ENCODE assay signal across 1 cellular context in the genomic region with DNA sequence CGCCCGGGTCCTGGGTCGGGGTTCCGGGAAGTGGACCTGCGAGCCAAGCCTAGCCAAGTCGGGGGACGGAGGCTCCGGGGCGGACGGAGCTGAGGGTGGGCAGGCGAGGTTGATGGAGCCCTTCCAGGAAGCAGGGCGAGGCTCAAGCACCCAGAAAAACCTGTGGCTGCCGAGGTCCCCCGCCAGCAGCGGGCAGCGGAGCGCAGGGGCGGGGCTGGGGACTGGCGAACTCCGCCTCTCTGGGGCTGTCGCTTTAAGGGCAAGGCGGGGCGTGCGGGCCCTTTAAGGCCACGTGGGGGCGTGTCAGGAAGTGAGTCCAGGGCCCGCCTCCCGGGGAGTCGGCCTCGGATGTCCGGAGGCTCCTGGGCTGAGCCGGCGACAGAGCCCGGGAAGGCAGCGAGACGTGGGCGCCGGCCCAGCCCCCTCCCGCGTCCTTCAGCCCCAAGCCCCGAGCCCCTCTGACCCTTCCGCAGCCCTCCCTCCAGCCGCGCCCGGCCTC.
TF ChIP-seq lines count a peak whose summit lies in the region.

Gene SLC35C1 (plus strand): TSS at position 344 of the 499 bp plus-strand sequence. CDS start 653 bp downstream, outside the sequence.

TF ChIP-seq in HEK293, 187 proteins besides CTCF, POLR2A, EP300 and RAD21 (continued from another document):
- TF ChIP-seq, protein P1, sequence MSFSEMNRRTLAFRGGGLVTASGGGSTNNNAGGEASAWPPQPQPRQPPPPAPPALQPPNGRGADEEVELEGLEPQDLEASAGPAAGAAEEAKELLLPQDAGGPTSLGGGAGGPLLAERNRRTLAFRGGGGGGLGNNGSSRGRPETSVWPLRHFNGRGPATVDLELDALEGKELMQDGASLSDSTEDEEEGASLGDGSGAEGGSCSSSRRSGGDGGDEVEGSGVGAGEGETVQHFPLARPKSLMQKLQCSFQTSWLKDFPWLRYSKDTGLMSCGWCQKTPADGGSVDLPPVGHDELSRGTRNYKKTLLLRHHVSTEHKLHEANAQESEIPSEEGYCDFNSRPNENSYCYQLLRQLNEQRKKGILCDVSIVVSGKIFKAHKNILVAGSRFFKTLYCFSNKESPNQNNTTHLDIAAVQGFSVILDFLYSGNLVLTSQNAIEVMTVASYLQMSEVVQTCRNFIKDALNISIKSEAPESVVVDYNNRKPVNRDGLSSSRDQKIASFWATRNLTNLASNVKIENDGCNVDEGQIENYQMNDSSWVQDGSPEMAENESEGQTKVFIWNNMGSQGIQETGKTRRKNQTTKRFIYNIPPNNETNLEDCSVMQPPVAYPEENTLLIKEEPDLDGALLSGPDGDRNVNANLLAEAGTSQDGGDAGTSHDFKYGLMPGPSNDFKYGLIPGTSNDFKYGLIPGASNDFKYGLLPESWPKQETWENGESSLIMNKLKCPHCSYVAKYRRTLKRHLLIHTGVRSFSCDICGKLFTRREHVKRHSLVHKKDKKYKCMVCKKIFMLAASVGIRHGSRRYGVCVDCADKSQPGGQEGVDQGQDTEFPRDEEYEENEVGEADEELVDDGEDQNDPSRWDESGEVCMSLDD (tag by site-specific recombination; IDR thresholded peaks at IDR 0.05): peak; percentile 75; the same call in 1 of the 2 replicates
- TF ChIP-seq, protein P2, sequence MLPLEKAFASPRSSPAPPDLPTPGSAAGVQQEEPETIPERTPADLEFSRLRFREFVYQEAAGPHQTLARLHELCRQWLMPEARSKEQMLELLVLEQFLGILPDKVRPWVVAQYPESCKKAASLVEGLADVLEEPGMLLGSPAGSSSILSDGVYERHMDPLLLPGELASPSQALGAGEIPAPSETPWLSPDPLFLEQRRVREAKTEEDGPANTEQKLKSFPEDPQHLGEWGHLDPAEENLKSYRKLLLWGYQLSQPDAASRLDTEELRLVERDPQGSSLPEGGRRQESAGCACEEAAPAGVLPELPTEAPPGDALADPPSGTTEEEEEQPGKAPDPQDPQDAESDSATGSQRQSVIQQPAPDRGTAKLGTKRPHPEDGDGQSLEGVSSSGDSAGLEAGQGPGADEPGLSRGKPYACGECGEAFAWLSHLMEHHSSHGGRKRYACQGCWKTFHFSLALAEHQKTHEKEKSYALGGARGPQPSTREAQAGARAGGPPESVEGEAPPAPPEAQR (tag by site-specific recombination; IDR thresholded peaks at IDR 0.05): no peak
- TF ChIP-seq ZNF529 (tag by site-specific recombination; IDR thresholded peaks at IDR 0.05; ENCODE audit: insufficient replicate concordance) (no peak), KLF7 (tag by site-specific recombination; IDR thresholded peaks at IDR 0.05; ENCODE audit: borderline replicate concordance) (no peak), ZNF777 (tag by site-specific recombination; IDR thresholded peaks at IDR 0.05; ENCODE audit: borderline replicate concordance) (no peak), GLIS1 (tag by site-specific recombination; IDR thresholded peaks at IDR 0.05) (peak; percentile 57), ZNF398 (tag by site-specific recombination; IDR thresholded peaks at IDR 0.05) (no peak), ZBTB6 (tag by site-specific recombination; IDR thresholded peaks at IDR 0.05) (peak; percentile 99), ZNF169 (tag by site-specific recombination; IDR thresholded peaks at IDR 0.05) (no peak), ZNF324 (tag by site-specific recombination; IDR thresholded peaks at IDR 0.05) (no peak), ZNF157 (tag by site-specific recombination; IDR thresholded peaks at IDR 0.05) (no peak), SP3 (tag by site-specific recombination; IDR thresholded peaks at IDR 0.05) (peak; percentile 90), ZNF513 (tag by site-specific recombination; IDR thresholded peaks at IDR 0.05) (no peak), ZNF202 (tag by site-specific recombination; IDR thresholded peaks at IDR 0.05; ENCODE audit: borderline replicate concordance) (no peak)
- TF ChIP-seq, protein P3, sequence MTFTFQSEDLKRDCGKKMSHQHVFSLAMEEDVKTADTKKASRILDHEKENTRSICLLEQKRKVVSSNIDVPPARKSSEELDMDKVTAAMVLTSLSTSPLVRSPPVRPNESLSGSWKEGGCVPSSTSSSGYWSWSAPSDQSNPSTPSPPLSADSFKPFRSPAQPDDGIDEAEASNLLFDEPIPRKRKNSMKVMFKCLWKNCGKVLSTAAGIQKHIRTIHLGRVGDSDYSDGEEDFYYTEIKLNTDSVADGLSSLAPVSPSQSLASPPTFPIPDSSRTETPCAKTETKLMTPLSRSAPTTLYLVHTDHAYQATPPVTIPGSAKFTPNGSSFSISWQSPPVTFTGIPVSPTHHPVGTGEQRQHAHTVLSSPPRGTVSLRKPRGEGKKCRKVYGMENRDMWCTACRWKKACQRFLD (tag by site-specific recombination; IDR thresholded peaks at IDR 0.05): no peak
- TF ChIP-seq, protein P4, sequence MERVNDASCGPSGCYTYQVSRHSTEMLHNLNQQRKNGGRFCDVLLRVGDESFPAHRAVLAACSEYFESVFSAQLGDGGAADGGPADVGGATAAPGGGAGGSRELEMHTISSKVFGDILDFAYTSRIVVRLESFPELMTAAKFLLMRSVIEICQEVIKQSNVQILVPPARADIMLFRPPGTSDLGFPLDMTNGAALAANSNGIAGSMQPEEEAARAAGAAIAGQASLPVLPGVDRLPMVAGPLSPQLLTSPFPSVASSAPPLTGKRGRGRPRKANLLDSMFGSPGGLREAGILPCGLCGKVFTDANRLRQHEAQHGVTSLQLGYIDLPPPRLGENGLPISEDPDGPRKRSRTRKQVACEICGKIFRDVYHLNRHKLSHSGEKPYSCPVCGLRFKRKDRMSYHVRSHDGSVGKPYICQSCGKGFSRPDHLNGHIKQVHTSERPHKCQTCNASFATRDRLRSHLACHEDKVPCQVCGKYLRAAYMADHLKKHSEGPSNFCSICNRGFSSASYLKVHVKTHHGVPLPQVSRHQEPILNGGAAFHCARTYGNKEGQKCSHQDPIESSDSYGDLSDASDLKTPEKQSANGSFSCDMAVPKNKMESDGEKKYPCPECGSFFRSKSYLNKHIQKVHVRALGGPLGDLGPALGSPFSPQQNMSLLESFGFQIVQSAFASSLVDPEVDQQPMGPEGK (tag by site-specific recombination; IDR thresholded peaks at IDR 0.05): peak; percentile 18; the same call in 1 of the 2 replicates
- TF ChIP-seq, protein P5, sequence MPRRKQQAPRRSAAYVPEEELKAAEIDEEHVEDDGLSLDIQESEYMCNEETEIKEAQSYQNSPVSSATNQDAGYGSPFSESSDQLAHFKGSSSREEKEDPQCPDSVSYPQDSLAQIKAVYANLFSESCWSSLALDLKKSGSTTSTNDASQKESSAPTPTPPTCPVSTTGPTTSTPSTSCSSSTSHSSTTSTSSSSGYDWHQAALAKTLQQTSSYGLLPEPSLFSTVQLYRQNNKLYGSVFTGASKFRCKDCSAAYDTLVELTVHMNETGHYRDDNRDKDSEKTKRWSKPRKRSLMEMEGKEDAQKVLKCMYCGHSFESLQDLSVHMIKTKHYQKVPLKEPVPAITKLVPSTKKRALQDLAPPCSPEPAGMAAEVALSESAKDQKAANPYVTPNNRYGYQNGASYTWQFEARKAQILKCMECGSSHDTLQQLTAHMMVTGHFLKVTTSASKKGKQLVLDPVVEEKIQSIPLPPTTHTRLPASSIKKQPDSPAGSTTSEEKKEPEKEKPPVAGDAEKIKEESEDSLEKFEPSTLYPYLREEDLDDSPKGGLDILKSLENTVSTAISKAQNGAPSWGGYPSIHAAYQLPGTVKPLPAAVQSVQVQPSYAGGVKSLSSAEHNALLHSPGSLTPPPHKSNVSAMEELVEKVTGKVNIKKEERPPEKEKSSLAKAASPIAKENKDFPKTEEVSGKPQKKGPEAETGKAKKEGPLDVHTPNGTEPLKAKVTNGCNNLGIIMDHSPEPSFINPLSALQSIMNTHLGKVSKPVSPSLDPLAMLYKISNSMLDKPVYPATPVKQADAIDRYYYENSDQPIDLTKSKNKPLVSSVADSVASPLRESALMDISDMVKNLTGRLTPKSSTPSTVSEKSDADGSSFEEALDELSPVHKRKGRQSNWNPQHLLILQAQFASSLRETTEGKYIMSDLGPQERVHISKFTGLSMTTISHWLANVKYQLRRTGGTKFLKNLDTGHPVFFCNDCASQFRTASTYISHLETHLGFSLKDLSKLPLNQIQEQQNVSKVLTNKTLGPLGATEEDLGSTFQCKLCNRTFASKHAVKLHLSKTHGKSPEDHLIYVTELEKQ (tag by site-specific recombination; IDR thresholded peaks at IDR 0.05; ENCODE audit: borderline replicate concordance): no peak
